8 cellular contexts compared by ENCODE assay signal in the genomic region with DNA sequence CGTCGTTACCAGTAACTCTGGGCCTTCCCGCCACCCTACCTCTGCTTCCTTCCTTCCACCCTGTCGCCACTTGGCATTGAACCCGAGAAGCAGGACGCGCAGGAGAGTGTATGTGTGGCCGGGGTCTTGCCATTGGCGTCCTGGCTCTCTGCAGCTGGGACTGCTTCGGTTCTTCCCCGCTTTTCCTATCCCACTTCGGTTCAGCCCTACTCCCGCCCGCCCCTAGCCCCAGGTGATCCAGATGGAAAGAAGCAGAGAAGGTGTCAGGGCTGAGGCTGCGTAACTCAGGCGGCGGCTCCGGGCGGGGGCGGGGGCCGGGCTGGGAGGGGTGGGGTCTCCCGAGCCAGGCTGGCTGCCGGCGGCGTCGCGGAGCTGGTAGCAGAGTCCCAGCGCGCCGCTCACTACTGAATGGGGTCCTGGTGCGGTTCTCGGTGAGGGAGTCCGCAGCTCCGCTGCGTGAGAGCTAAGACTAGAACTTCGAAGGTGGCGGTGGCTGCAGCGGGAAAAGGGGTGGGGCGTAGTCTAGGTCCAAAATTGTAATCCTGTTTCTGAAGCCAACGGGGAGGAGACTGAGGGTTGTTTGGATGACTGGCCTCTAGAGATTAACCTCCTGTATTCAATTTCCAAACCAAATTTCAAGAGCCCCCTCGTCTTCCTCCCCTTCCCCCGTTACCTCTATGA. TPM values are rescaled to one million over a fixed set of nuclear protein-coding genes. Genes with fewer than 3 reads are reported as not detected.
DNase-seq lines count a peak whose midpoint lies in the region; ATAC-seq, FAIRE-seq and TF ChIP-seq lines count a peak whose summit lies in the region.

No MANE protein-coding gene starts in this region.

- DNase-seq in Calu3 (no peak), NCI-H524 treated with DMSO at 0.1 percent for 48 hours (lab: John Stamatoyannopoulos, UW) (peak; percentile 54), coronary artery (ENCODE audit: low spot score) (peak; percentile 78), HepG2 (ENCODE audit: low spot score) (no peak)
- no peak for DNase-seq in stimulated activated naive CD4-positive, alpha-beta T cell (lab: John Stamatoyannopoulos, UW)

- no peak for TF ChIP-seq EP300 in HepG2 (IDR thresholded peaks at IDR 0.05; ENCODE audit: low read depth in 2 of 2, low read length in 2 of 2)
- TF ChIP-seq EP300 in HepG2 (CRISPR knock-in tag; IDR thresholded peaks at IDR 0.05; ENCODE audit: borderline replicate concordance) = no peak

- peak overlapping the region; percentile 95 for H3K4me3 Mint-ChIP-seq in Calu3 (ENCODE audit: low read depth, unreplicated experiment)

- no peaks in the 10 kb centered on the region for H4K20me1 ChIP-seq in HepG2 (ENCODE audit: insufficient read depth, low read length)

- 19% methylated on average over 17 of the region's 42 CpGs for WGBS in HepG2 (ENCODE audit: low lambda C conversion rate)
- WGBS in thymus = 4% methylated on average over 42 of the region's 42 CpGs

- H3K4me1 ChIP-seq in HepG2 (ENCODE audit: insufficient read depth, low read length) (peaks cover 16% of the 10 kb centered on the region; the same call in 1 of the 2 replicates), thymus (ENCODE audit: control insufficient read depth, insufficient read depth, low read length) (no peaks in the 10 kb centered on the region)

- no peaks in the 10 kb centered on the region for H3K27me3 Mint-ChIP-seq in Calu3 (ENCODE audit: unreplicated experiment)

- no TSS peak for BruUV-seq in Calu3 (replicated peaks; lab: Mats Ljungman, UMichigan)
- BruUV-seq in HepG2 (replicated peaks; lab: Mats Ljungman, UMichigan) = no TSS peak

- H3K36me3 Mint-ChIP-seq in Calu3 (ENCODE audit: insufficient read depth, unreplicated experiment) = peaks cover 26% of the 10 kb centered on the region

- no peaks in the 10 kb centered on the region for H3K9me3 Mint-ChIP-seq in Calu3 (ENCODE audit: low read depth, unreplicated experiment)

- H3K79me2 ChIP-seq in HepG2 (ENCODE audit: insufficient read depth, low read length) = no peaks in the 10 kb centered on the region

- no peak for TF ChIP-seq RAD21 in HepG2 (CRISPR knock-in tag; IDR thresholded peaks at IDR 0.05)

- H3K36me3 ChIP-seq in HepG2 (replicated peaks in 1 of 2; ENCODE audit: control insufficient read depth in 1 of 2, insufficient read depth in 2 of 2, low read length in 2 of 2) = no peaks in the 10 kb centered on the region
- no peaks in the 10 kb centered on the region for H3K36me3 ChIP-seq in thymus (ENCODE audit: control insufficient read depth, insufficient read depth)

- no peak for TF ChIP-seq CTCF in Calu3 (IDR thresholded peaks at IDR 0.05; ENCODE audit: unreplicated experiment)
- no peak for TF ChIP-seq CTCF in coronary artery (IDR thresholded peaks at IDR 0.05)
- no peak for TF ChIP-seq CTCF in HepG2 (CRISPR knock-in tag; IDR thresholded peaks at IDR 0.05)

- POLR2A ChIA-PET in HepG2 (lab: Yijun Ruan, JAX) = no interaction called here

- no peak overlapping the region for H3K27ac Mint-ChIP-seq in Calu3 (ENCODE audit: unreplicated experiment)

- H3K9me3 ChIP-seq in HepG2 (ENCODE audit: low read length) (no peaks in the 10 kb centered on the region), thymus (ENCODE audit: control insufficient read depth) (no peaks in the 10 kb centered on the region)

- H3K4me3 ChIP-seq in coronary artery (peak overlapping the region; percentile 77), HepG2 (replicated peaks in 1 of 3; ENCODE audit: insufficient read depth in 1 of 3, low read depth in 2 of 3, low read length in 3 of 3) (no peak overlapping the region; a peak in 1 of 6 replicates), thymus (ENCODE audit: low read length) (peak overlapping the region; percentile 14)

- H3K27me3 ChIP-seq in HepG2 (ENCODE audit: control insufficient read depth in 1 of 2, insufficient read depth in 2 of 2, low read length in 2 of 2) (peaks cover 4 to 29% of the 10 kb centered on the region in 2 experiments), thymus (ENCODE audit: control insufficient read depth, insufficient read depth) (peaks cover 24% of the 10 kb centered on the region)

- in situ Hi-C loops in HepG2 (cut with HindIII; ENCODE audit: extremely low pct_ligation_motif_present, low pct_unique_long_range_greater_than_20kb) = no loop called here

- intact Hi-C loops in Calu3 (cut with micrococcal nuclease; ENCODE audit: unreplicated experiment) = no loop called here
- intact Hi-C loops in HepG2 (cut with micrococcal nuclease; ENCODE audit: unreplicated experiment) = no loop called here

- no peak for TF ChIP-seq POLR2A in HepG2 (IDR thresholded peaks at IDR 0.05; ENCODE audit: insufficient read depth in 1 of 2, low read depth in 2 of 2, low read length in 2 of 2)

- no peaks in the 10 kb centered on the region for H3K4me1 Mint-ChIP-seq in Calu3 (ENCODE audit: low read depth, unreplicated experiment)

- peak overlapping the region; percentile 71; the same call in 1 of the 2 replicates for H3K4me2 ChIP-seq in HepG2 (ENCODE audit: low read depth, low read length)

- peak overlapping the region; percentile 64 to 91 for H3K27ac ChIP-seq in coronary artery
- no peak overlapping the region for H3K27ac ChIP-seq in HepG2 (ENCODE audit: extremely low read length, insufficient read depth, low read length)
- no peak overlapping the region for H3K27ac ChIP-seq in thymus (ENCODE audit: low read depth)

- peak; percentile 39 for ATAC-seq in HepG2
- ATAC-seq in GM19397 (IDR thresholded peaks at IDR 0.05; ENCODE audit: unreplicated experiment) = no peak
- no peak for ATAC-seq in HG03565 (IDR thresholded peaks at IDR 0.05; ENCODE audit: unreplicated experiment)

- no peak overlapping the region for H3K9ac ChIP-seq in HepG2 (ENCODE audit: insufficient read depth, low read depth, low read length)

- H2AFZ ChIP-seq in HepG2 (ENCODE audit: low read length) = no peak overlapping the region

- no peak for FAIRE-seq in HepG2 (lab: Jason Lieb, UNC)

- CTCF ChIA-PET in Calu3 (lab: Charles Lee) = no interaction called here
- CTCF ChIA-PET in HepG2 (lab: Yijun Ruan, JAX; ENCODE audit: low intra/inter-chr PET ratio, low total read pairs) = no interaction called here

TF ChIP-seq in HepG2, 621 proteins besides CTCF, POLR2A, EP300 and RAD21:
- TF ChIP-seq KMT2B (CRISPR knock-in tag; IDR thresholded peaks at IDR 0.05) = no peak
- TF ChIP-seq CEBPB (IDR thresholded peaks at IDR 0.05; ENCODE audit: borderline replicate concordance, low read depth, low read length) = no peak

RNA-seq across cellular contexts. Expression of a gene that starts 1.3 kb away (rescaled TPM):
- 1.5 and 2.9 TPM in 2 replicates for total RNA-seq in Calu3 (2022)
- not detected in 2 replicates for total RNA-seq in HepG2 (2016; rRNA removed; fragmentation: Illumina TruSeq; extraction: Trizol)
- not detected in 2 replicates for total RNA-seq in HepG2 (2016; cell fraction: cytosol; rRNA removed; fragmentation: Illumina TruSeq; extraction: Trizol; ENCODE audit: low read depth)
- total RNA-seq in HepG2 (2016; cell fraction: insoluble cytoplasmic fraction; rRNA removed; fragmentation: Illumina TruSeq; extraction: Trizol) = not detected in 2 replicates
- not detected in 2 replicates for total RNA-seq in HepG2 (2016; cell fraction: membrane; rRNA removed; fragmentation: Illumina TruSeq; extraction: Trizol)
- not detected in 2 replicates for total RNA-seq in HepG2 (2016; cell fraction: nucleus; rRNA removed; fragmentation: Illumina TruSeq; extraction: Trizol)
- polyA plus RNA-seq in HepG2 (2011; rRNA removed) = not detected in 2 replicates
- not detected in 2 replicates for polyA plus RNA-seq in HepG2 (2011; cell fraction: cytosol; rRNA removed)
- not detected in 2 replicates for polyA plus RNA-seq in HepG2 (2011; cell fraction: nucleus; rRNA removed)
- not detected in 2 replicates for polyA plus RNA-seq in HepG2 (2012)
- polyA plus RNA-seq in HepG2 (2016; cell fraction: cytosol; fragmentation: Illumina TruSeq; extraction: Trizol; ENCODE audit: low read depth) = not detected in 2 replicates
- not detected in 2 replicates for polyA plus RNA-seq in HepG2 (2016; cell fraction: insoluble cytoplasmic fraction; fragmentation: Illumina TruSeq; extraction: Trizol; ENCODE audit: low read depth)
- polyA plus RNA-seq in HepG2 (2016; cell fraction: membrane; fragmentation: Illumina TruSeq; extraction: Trizol; ENCODE audit: low read depth) = not detected in 2 replicates
- polyA plus RNA-seq in HepG2 (2016; cell fraction: nucleus; fragmentation: Illumina TruSeq; extraction: Trizol; ENCODE audit: insufficient read depth, low read depth) = not detected in 2 replicates
- polyA minus RNA-seq in HepG2 (2011; rRNA and poly(A)+ RNA removed; ENCODE audit: low replicate concordance) = not detected in 2 replicates
- polyA minus RNA-seq in HepG2 (2011; cell fraction: cytosol; rRNA and poly(A)+ RNA removed) = not detected in 2 replicates
- polyA minus RNA-seq in HepG2 (2011; cell fraction: nucleus; rRNA and poly(A)+ RNA removed) = not detected in 2 replicates
- 0.66 TPM for polyA plus RNA-seq in thymus

Comparison
In these comparisons a context has a peak if more than half of its experiments do, and no peak if none do; other contexts are left out.
1. DNase-seq: peak in NCI-H524 treated with DMSO at 0.1 percent for 48 hours (single experiment) and coronary artery (single experiment); none in Calu3 (single experiment), HepG2 (single experiment) and stimulated activated naive CD4-positive, alpha-beta T cell (0 of 6).
2. H3K27ac ChIP-seq: peak in coronary artery (2 of 2); none in HepG2 (single experiment) and thymus (single experiment).
3. H3K4me3 ChIP-seq: peak in coronary artery (single experiment) and thymus (single experiment); none in HepG2 (0 of 3).